ENCODE assay signal across 4 cellular contexts in the genomic region with DNA sequence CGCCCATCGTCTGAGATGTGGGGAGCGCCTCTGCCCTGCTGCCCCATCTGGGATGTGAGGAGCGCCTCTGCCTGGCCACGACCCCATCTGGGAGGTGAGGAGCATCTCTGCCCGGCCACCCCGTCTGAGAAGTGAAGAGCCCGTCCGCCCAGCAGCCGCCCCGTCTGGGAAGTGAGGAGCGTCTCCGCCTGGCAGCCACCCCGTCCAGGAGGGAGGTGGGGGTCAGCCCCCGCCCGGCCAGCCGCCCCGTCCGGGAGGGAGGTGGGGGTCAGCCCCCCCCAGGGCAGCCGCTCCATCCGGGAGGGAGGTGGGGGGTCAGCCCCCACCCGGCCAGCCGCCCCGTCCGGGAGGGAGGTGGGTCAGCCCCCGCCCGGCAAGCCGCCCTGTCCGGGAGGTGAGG. TPM values are rescaled to one million over a fixed set of nuclear protein-coding genes. Genes with fewer than 3 reads are reported as not detected.
A peak's percentile ranks its signal among the peaks of the same experiment; 100 is the strongest.
DNase-seq lines count a peak whose midpoint lies in the region; ATAC-seq lines count a peak whose summit lies in the region.
"Not testable (repeated sequence)": the region's sequence is repeated elsewhere in the genome, so short reads cannot be mapped to it uniquely, and the experiment has no call there.

No MANE protein-coding gene starts in this region.

- intact Hi-C loops in activated CD4-positive, alpha-beta T cell treated with anti-CD3 and anti-CD28 coated beads, Interleukin-2, amount 10 ng/mL, durations not matched to agents 24 days and 14 days (cut with micrococcal nuclease); right cardiac atrium (cut with DNase I): not testable (repeated sequence)

- not testable (repeated sequence) for H3K27me3 Mint-ChIP-seq in activated CD4-positive, alpha-beta T cell treated with anti-CD3 and anti-CD28 coated beads, Interleukin-2, amount 10 ng/mL, durations not matched to agents 24 days and 14 days; activated naive CD8-positive, alpha-beta T cell treated with anti-CD3 and anti-CD28 coated beads, Interleukin-2, amount 10 ng/mL, durations not matched to agents 7 days and 5 days

- H3K27ac Mint-ChIP-seq in activated CD4-positive, alpha-beta T cell treated with anti-CD3 and anti-CD28 coated beads, Interleukin-2, amount 10 ng/mL, durations not matched to agents 24 days and 14 days = not testable (repeated sequence)
- H3K27ac Mint-ChIP-seq in activated naive CD8-positive, alpha-beta T cell treated with anti-CD3 and anti-CD28 coated beads, Interleukin-2, amount 10 ng/mL, durations not matched to agents 7 days and 5 days = peak overlapping the region; percentile 30

- H3K27me3 ChIP-seq in right cardiac atrium (ENCODE audit: control insufficient read depth, insufficient read depth) = not testable (repeated sequence)

- H3K27ac ChIP-seq in right cardiac atrium (ENCODE audit: low read length) = not testable (repeated sequence)

- not testable (repeated sequence) for H3K9me3 ChIP-seq in right cardiac atrium (ENCODE audit: control insufficient read depth, low read length)

- not testable (repeated sequence) for H3K4me3 ChIP-seq in right cardiac atrium (ENCODE audit: low read length)

- not testable (repeated sequence) for H3K4me1 Mint-ChIP-seq in activated CD4-positive, alpha-beta T cell treated with anti-CD3 and anti-CD28 coated beads, Interleukin-2, amount 10 ng/mL, durations not matched to agents 24 days and 14 days; activated naive CD8-positive, alpha-beta T cell treated with anti-CD3 and anti-CD28 coated beads, Interleukin-2, amount 10 ng/mL, durations not matched to agents 7 days and 5 days

- 97% methylated on average over 29 of the region's 29 CpGs for WGBS in right cardiac atrium

- H3K4me3 Mint-ChIP-seq in activated CD4-positive, alpha-beta T cell treated with anti-CD3 and anti-CD28 coated beads, Interleukin-2, amount 10 ng/mL, durations not matched to agents 24 days and 14 days; activated naive CD8-positive, alpha-beta T cell treated with anti-CD3 and anti-CD28 coated beads, Interleukin-2, amount 10 ng/mL, durations not matched to agents 7 days and 5 days: not testable (repeated sequence)

- ATAC-seq in activated naive CD8-positive, alpha-beta T cell treated with anti-CD3 and anti-CD28 coated beads, Interleukin-2, amount 10 ng/mL, durations not matched to agents 7 days and 5 days (ENCODE audit: low read depth); right cardiac atrium: not testable (repeated sequence)

- peak; percentile 18 for DNase-seq in activated CD4-positive, alpha-beta T cell treated with anti-CD3 and anti-CD28 coated beads, Interleukin-2, amount 10 ng/mL, durations not matched to agents 24 days and 14 days
- DNase-seq in activated gamma-delta T cell (lab: John Stamatoyannopoulos, UW) (peak; percentile 12), right cardiac atrium (peak in 2 of 3 donors; percentile 41 to 55)
- not testable (repeated sequence) for DNase-seq in activated naive CD8-positive, alpha-beta T cell treated with anti-CD3 and anti-CD28 coated beads, Interleukin-2, amount 10 ng/mL, durations not matched to agents 7 days and 5 days

- not testable (repeated sequence) for H3K4me1 ChIP-seq in right cardiac atrium (ENCODE audit: control insufficient read depth, insufficient read depth, low read length)

- H3K9me3 Mint-ChIP-seq in activated CD4-positive, alpha-beta T cell treated with anti-CD3 and anti-CD28 coated beads, Interleukin-2, amount 10 ng/mL, durations not matched to agents 24 days and 14 days; activated naive CD8-positive, alpha-beta T cell treated with anti-CD3 and anti-CD28 coated beads, Interleukin-2, amount 10 ng/mL, durations not matched to agents 7 days and 5 days: not testable (repeated sequence)

- POLR2A ChIA-PET in activated naive CD8-positive, alpha-beta T cell treated with anti-CD3 and anti-CD28 coated beads, Interleukin-2, amount 10 ng/mL, durations not matched to agents 7 days and 5 days (lab: Charles Lee) = not testable (repeated sequence)

- H3K36me3 Mint-ChIP-seq in activated CD4-positive, alpha-beta T cell treated with anti-CD3 and anti-CD28 coated beads, Interleukin-2, amount 10 ng/mL, durations not matched to agents 24 days and 14 days (ENCODE audit: low read depth); activated naive CD8-positive, alpha-beta T cell treated with anti-CD3 and anti-CD28 coated beads, Interleukin-2, amount 10 ng/mL, durations not matched to agents 7 days and 5 days: not testable (repeated sequence)

RNA-seq across cellular contexts. Expression of a gene that starts 52.0 kb away (rescaled TPM):
- total RNA-seq in activated CD4-positive, alpha-beta T cell treated with anti-CD3 and anti-CD28 coated beads, Interleukin-2, amount 10 ng/mL, durations not matched to agents 24 days and 14 days = 13.0 and 13.3 TPM in 2 replicates
- total RNA-seq in activated naive CD8-positive, alpha-beta T cell treated with anti-CD3 and anti-CD28 coated beads, Interleukin-2, amount 10 ng/mL, durations not matched to agents 7 days and 5 days = 10 to 100 TPM; 28.9 to 29.0 TPM
- 1 to 10 TPM; 1.6 to 3.1 (median 2.7) TPM for total RNA-seq in right cardiac atrium
- 1.3 TPM for polyA plus RNA-seq in right cardiac atrium
